In the genomic region with DNA sequence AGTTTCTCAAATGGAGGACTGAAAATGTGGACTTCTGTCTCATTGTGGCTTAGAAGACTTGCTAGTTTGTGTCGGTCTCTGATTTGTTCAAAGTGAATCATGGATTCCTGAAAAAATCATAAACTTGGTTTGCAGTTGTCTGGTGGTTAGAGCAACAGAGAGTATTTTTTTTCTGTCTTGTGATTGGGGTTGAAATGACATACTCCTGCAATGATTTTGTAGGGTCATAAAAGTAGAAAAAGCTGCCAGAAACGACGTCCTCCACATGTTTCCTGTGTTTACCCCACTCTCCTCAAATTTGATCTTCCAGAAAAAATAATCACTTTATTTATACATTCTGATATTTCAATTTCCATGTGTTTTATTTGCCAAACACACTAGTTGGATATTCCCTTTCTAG, we compare ENCODE assay signal across 30 cellular contexts.
"Had no signal": no experiment of that assay in that cellular context is flagged by ENCODE, and none has a peak within 500 bp of the region (broad histone marks: within the 10 kb centered on the region; RNA-seq: fewer than 3 reads in every experiment).

No MANE protein-coding gene starts in this region.

- H3K4me2 ChIP-seq: PC-9 had no signal

- H3K36me3 ChIP-seq: brain microvascular endothelial cell, WERI-Rb-1 had no signal

- H3K27ac ChIP-seq: brain microvascular endothelial cell, PC-9, RWPE1, WERI-Rb-1 had no signal

- H3K4me3 ChIP-seq: PC-9 had no signal

- DNase-seq: activated CD4-positive, alpha-beta T cell treated with anti-CD3 and anti-CD28 coated beads, Interleukin-2, amount 10 ng/mL, durations not matched to agents 24 days and 14 days; activated CD4-positive, alpha-beta T cell treated with anti-CD3 and anti-CD28 coated beads, Interleukin-2, amount 50 U/mL, for 4 hours; activated CD4-positive, CD25-positive, alpha-beta regulatory T cell; activated CD8-positive, alpha-beta T cell treated with anti-CD3 and anti-CD28 coated beads for 36 hours; activated effector memory CD4-positive, alpha-beta T cell treated with anti-CD3 and anti-CD28 coated beads, Interleukin-2, amount 50 U/mL, for 16 hours; activated naive CD4-positive, alpha-beta T cell; activated naive CD4-positive, alpha-beta T cell treated with anti-CD3 and anti-CD28 coated beads, Interleukin-2, amount 50 U/mL, for 16 hours; activated naive CD8-positive, alpha-beta T cell treated with anti-CD3 and anti-CD28 coated beads for 36 hours; activated T-cell treated with anti-CD3 and anti-CD28 coated beads, Interleukin-2, amount 50 U/mL, for 1 hour; activated T-cell treated with anti-CD3 and anti-CD28 coated beads, Interleukin-2, amount 50 U/mL, for 72 hours; amniotic stem cell; aorta; brain microvascular endothelial cell; central memory CD4-positive, alpha-beta T cell; NCI-H1105; NCI-H1417 treated with DMSO at 0.1 percent for 48 hours; NCI-H1694; NCI-H1930; NCI-H2081 treated with DMSO at 0.1 percent for 48 hours; NCI-H226; NCI-H524 treated with DMSO at 0.1 percent for 48 hours; PC-9; SIG-M5; SW 1271; T-helper 1 cell; T-helper 2 cell; T-helper 9 cell; WERI-Rb-1 had no signal

- H2AFZ ChIP-seq: PC-9 had no signal

- FAIRE-seq: RCC 7860 had no signal

- H3K27me3 ChIP-seq: brain microvascular endothelial cell had no signal
